Comparison of ENCODE assay signal across 15 cellular contexts in the genomic region with DNA sequence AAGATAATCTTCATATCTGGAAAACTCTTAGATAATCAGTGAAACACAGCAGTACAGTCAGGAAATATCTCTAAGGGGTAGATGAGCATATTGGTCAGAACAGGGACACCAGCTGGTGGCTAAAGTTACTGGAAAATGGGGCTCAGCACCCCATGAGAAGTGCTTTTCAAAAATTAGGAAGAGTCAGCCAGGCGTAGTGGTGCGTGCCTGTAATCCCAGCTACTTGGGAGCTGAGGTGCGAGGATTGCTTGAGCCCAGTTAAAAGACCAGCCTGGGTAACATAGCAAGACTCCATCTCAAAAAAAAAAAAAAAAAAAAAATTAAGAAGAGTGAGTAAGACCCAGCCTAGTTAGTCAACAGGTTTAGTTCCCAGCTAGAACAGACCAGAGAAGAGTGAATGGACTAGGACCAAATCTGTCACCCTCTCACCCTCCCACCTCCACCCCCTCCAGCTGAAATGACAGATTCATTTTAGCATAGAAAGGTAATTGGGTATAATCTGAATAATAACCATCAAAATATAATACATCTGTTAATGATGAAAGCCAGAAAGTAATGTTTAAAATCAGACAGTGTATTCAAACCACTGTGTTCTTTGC.
DNase-seq lines count a peak whose midpoint lies in the region; ATAC-seq and TF ChIP-seq lines count a peak whose summit lies in the region.
"Had no signal": no experiment of that assay in that cellular context is flagged by ENCODE, and none has a peak within 500 bp of the region (broad histone marks: within the 10 kb centered on the region; RNA-seq: fewer than 3 reads in every experiment).

No MANE protein-coding gene starts in this region.

- no peak for DNase-seq in CD8-positive, alpha-beta memory T cell
- no peak for DNase-seq in activated naive CD8-positive, alpha-beta T cell treated with anti-CD3 and anti-CD28 coated beads, Interleukin-2, amount 50 U/mL, for 24 hours
- no peak for DNase-seq in HAP-1 (ENCODE audit: low spot score in 2 of 2)
- DNase-seq in NCI-H446 treated with DMSO at 0.1 percent for 48 hours (lab: John Stamatoyannopoulos, UW), result no peak
- no peak for DNase-seq in NCI-H2196 (lab: John Stamatoyannopoulos, UW; ENCODE audit: unreplicated experiment)
- DNase-seq in superior temporal gyrus (ENCODE audit: extremely low spot score), result no peak
- DNase-seq: endodermal cell, GDM1, heart left ventricle, KBM-7, NCI-H1930 had no signal

- H3K27ac ChIP-seq in CD8-positive, alpha-beta memory T cell (ENCODE audit: low read depth, low read length), result no peak overlapping the region
- peak overlapping the region; percentile 14 for H3K27ac ChIP-seq in neutrophil
- H3K27ac ChIP-seq: C4-2B, heart left ventricle had no signal

- no peak for TF ChIP-seq CTCF in neutrophil (IDR thresholded peaks at IDR 0.05)

- peaks cover 16% of the 10 kb centered on the region for H3K36me3 ChIP-seq in CD8-positive, alpha-beta memory T cell (ENCODE audit: insufficient read depth, low read length)
- H3K36me3 ChIP-seq in neutrophil, result peaks cover 48% of the 10 kb centered on the region
- peaks cover 5% of the 10 kb centered on the region for H3K36me3 ChIP-seq in HAP-1 (replicated peaks)

- POLR2A ChIA-PET in CD8-positive, alpha-beta memory T cell (lab: Charles Lee), result interaction anchor here (0.6 to 0.8 kb wide), 4 partner anchors 21 to 136 kb away, joined by 3 to 12 read pairs (median 6); no protein-coding TSS in a partner anchor

- H3K4me1 Mint-ChIP-seq in CD8-positive, alpha-beta memory T cell, result peaks cover 76 to 100% (median 88%) of the 10 kb centered on the region in 3 donors
- peaks cover 91% of the 10 kb centered on the region for H3K4me1 Mint-ChIP-seq in activated naive CD8-positive, alpha-beta T cell treated with anti-CD3 and anti-CD28 coated beads, Interleukin-2, amount 50 U/mL, for 24 hours

- H3K9me3 ChIP-seq in CD8-positive, alpha-beta memory T cell (ENCODE audit: low read length), result no peaks in the 10 kb centered on the region
- H3K9me3 ChIP-seq in neutrophil, result no peaks in the 10 kb centered on the region
- no peaks in the 10 kb centered on the region for H3K9me3 ChIP-seq in HAP-1
- H3K9me3 ChIP-seq: heart left ventricle had no signal

- H3K9me3 Mint-ChIP-seq in CD8-positive, alpha-beta memory T cell, result no peaks in the 10 kb centered on the region
- no peaks in the 10 kb centered on the region for H3K9me3 Mint-ChIP-seq in activated naive CD8-positive, alpha-beta T cell treated with anti-CD3 and anti-CD28 coated beads, Interleukin-2, amount 50 U/mL, for 24 hours
- H3K9me3 Mint-ChIP-seq: endodermal cell had no signal

- CTCF ChIA-PET in CD8-positive, alpha-beta memory T cell (lab: Charles Lee), result interaction anchor here (1.2 to 3.3 kb wide), 7 partner anchors 31 to 276 kb away, joined by 3 to 24 read pairs (median 4); no protein-coding TSS in a partner anchor

- H3K4me3 ChIP-seq in CD8-positive, alpha-beta memory T cell (ENCODE audit: low read length), result no peak overlapping the region
- H3K4me3 ChIP-seq in neutrophil (ENCODE audit: low read depth in 1 of 2, low read length in 1 of 2) (no peak overlapping the region), HAP-1 (no peak overlapping the region)
- H3K4me3 ChIP-seq: heart left ventricle had no signal

- peak overlapping the region; percentile 70 to 97 (median 94) for H3K27ac Mint-ChIP-seq in CD8-positive, alpha-beta memory T cell
- H3K27ac Mint-ChIP-seq in activated naive CD8-positive, alpha-beta T cell treated with anti-CD3 and anti-CD28 coated beads, Interleukin-2, amount 50 U/mL, for 24 hours, result peak overlapping the region; percentile 97
- H3K27ac Mint-ChIP-seq: endodermal cell had no signal

- peaks cover 60% of the 10 kb centered on the region for H3K4me1 ChIP-seq in CD8-positive, alpha-beta memory T cell (ENCODE audit: insufficient read depth, low read length)
- H3K4me1 ChIP-seq in neutrophil (ENCODE audit: control insufficient read depth in 1 of 2, insufficient read depth in 1 of 2, low read depth in 1 of 2, low read length in 1 of 2) (peaks cover 31 to 33% of the 10 kb centered on the region in 2 experiments), HAP-1 (no peaks in the 10 kb centered on the region; the same call in 1 of the 2 replicates)

- ATAC-seq in activated CD4-positive, CD25-positive, alpha-beta regulatory T cell treated with anti-CD3 and anti-CD28 coated beads, Interleukin-2, amount 50 U/mL, for 24 hours, result peak; percentile 57 to 59
- ATAC-seq in activated naive CD8-positive, alpha-beta T cell treated with anti-CD3 and anti-CD28 coated beads, Interleukin-2, amount 50 U/mL, for 24 hours, result peak; percentile 56
- ATAC-seq: heart left ventricle, SK-N-SH treated with all-trans-retinoic acid at 6 μM for 48 hours had no signal

- in situ Hi-C loops in HAP-1 (cut with MboI; ENCODE audit: low sequenced_read_pairs), result loop anchor here (25.0 kb wide), 1 partner anchor 222 kb away; the partner anchor contains the start of genes HINT1 and LYRM7

- no peaks in the 10 kb centered on the region for H3K27me3 ChIP-seq in CD8-positive, alpha-beta memory T cell (ENCODE audit: insufficient read depth, low read length, poor library complexity, severe bottlenecking)
- H3K27me3 ChIP-seq in neutrophil (no peaks in the 10 kb centered on the region), HAP-1 (ENCODE audit: low read depth) (no peaks in the 10 kb centered on the region)
- H3K27me3 ChIP-seq: heart left ventricle had no signal

- H3K4me3 Mint-ChIP-seq in CD8-positive, alpha-beta memory T cell, result peak overlapping the region in 4 of 7 donors; percentile 17 to 63 (median 28)
- H3K4me3 Mint-ChIP-seq in activated naive CD8-positive, alpha-beta T cell treated with anti-CD3 and anti-CD28 coated beads, Interleukin-2, amount 50 U/mL, for 24 hours, result no peak overlapping the region
- H3K4me3 Mint-ChIP-seq: endodermal cell had no signal

- peaks cover 0 to 1% of the 10 kb centered on the region in 2 donors for H3K27me3 Mint-ChIP-seq in CD8-positive, alpha-beta memory T cell
- no peaks in the 10 kb centered on the region for H3K27me3 Mint-ChIP-seq in activated naive CD8-positive, alpha-beta T cell treated with anti-CD3 and anti-CD28 coated beads, Interleukin-2, amount 50 U/mL, for 24 hours

- peaks cover 5 to 76% (median 11%) of the 10 kb centered on the region in 3 donors for H3K36me3 Mint-ChIP-seq in CD8-positive, alpha-beta memory T cell
- H3K36me3 Mint-ChIP-seq in activated naive CD8-positive, alpha-beta T cell treated with anti-CD3 and anti-CD28 coated beads, Interleukin-2, amount 50 U/mL, for 24 hours (ENCODE audit: low read depth), result peaks cover 41% of the 10 kb centered on the region
